8 cellular contexts compared by ENCODE assay signal in genomic region chr1:12472798-12473551, GRCh38.
DNase-seq lines count a peak whose midpoint lies in the region; ATAC-seq and TF ChIP-seq lines count a peak whose summit lies in the region.

No MANE protein-coding gene starts in this region.

- H3K36me3 ChIP-seq in OCI-LY1 (ENCODE audit: insufficient read depth, low read length) (peaks cover 5% of the 10 kb centered on the region; the same call in 1 of the 2 replicates), muscle layer of duodenum (ENCODE audit: control insufficient read depth in 1 of 2, insufficient read depth in 2 of 2, low read length in 2 of 2) (no peaks in the 10 kb centered on the region), stomach (peaks cover 0 to 4% (median 0%) of the 10 kb centered on the region in 4 donors)

- no peaks in the 10 kb centered on the region for H3K9me2 ChIP-seq in OCI-LY1 (ENCODE audit: low read depth, low read length)

- WGBS in stomach, 5 donors, result 57 to 84% (median 83%) methylated on average over 12 of the region's 12 CpGs

- H3K27me3 ChIP-seq in OCI-LY1 (ENCODE audit: insufficient read depth, low read length) (no peaks in the 10 kb centered on the region), muscle layer of duodenum (ENCODE audit: low read depth, low read length) (no peaks in the 10 kb centered on the region), stomach (no peaks in the 10 kb centered on the region)

- TF ChIP-seq CTCF in OCI-LY1 (IDR thresholded peaks at IDR 0.05; ENCODE audit: low read length) (no peak), stomach (IDR thresholded peaks at IDR 0.05) (no peak)

- H3K27ac ChIP-seq in OCI-LY1 (ENCODE audit: low read depth, low read length, poor library complexity, severe bottlenecking), result no peak overlapping the region
- H3K27ac ChIP-seq in muscle layer of duodenum (ENCODE audit: low read length), result peak overlapping the region; percentile 62
- H3K27ac ChIP-seq in stomach, result peak overlapping the region in 4 of 5 donors; percentile 80 to 85 (median 82)

- H3K9me3 Mint-ChIP-seq in activated T-helper 2 cell treated with anti-CD3 and anti-CD28 coated beads, Interferon-gamma antibody, Interleukin-2, Interleukin-4, amounts not matched to agents 10 μg/mL and 5 μg/mL and 100 μg/mL, durations not matched to agents 14 hours and 24 hours and 36 hours, result no peaks in the 10 kb centered on the region

- intact Hi-C loops in activated T-helper 2 cell treated with anti-CD3 and anti-CD28 coated beads, Interferon-gamma antibody, Interleukin-2, Interleukin-4, amounts not matched to agents 10 μg/mL and 5 μg/mL and 100 μg/mL, durations not matched to agents 14 hours and 24 hours and 36 hours (cut with micrococcal nuclease), result loop anchor here (1.0 kb wide), 4 partner anchors 24 to 146 kb away; no protein-coding TSS in a partner anchor
- intact Hi-C loops in stomach (cut with DNase I; ENCODE audit: low total_unique reads), result no loop called here

- H3K36me3 Mint-ChIP-seq in activated T-helper 2 cell treated with anti-CD3 and anti-CD28 coated beads, Interferon-gamma antibody, Interleukin-2, Interleukin-4, amounts not matched to agents 10 μg/mL and 5 μg/mL and 100 μg/mL, durations not matched to agents 14 hours and 24 hours and 36 hours (ENCODE audit: low read depth), result peaks cover 44% of the 10 kb centered on the region

- H3K4me3 ChIP-seq in OCI-LY1 (ENCODE audit: low read depth, low read length, poor library complexity, severe bottlenecking) (no peak overlapping the region), muscle layer of duodenum (ENCODE audit: low read depth in 1 of 2, low read length in 2 of 2) (no peak overlapping the region), stomach (no peak overlapping the region)

- H3K4me1 Mint-ChIP-seq in activated T-helper 2 cell treated with anti-CD3 and anti-CD28 coated beads, Interferon-gamma antibody, Interleukin-2, Interleukin-4, amounts not matched to agents 10 μg/mL and 5 μg/mL and 100 μg/mL, durations not matched to agents 14 hours and 24 hours and 36 hours (ENCODE audit: low read depth), result peaks cover 69% of the 10 kb centered on the region

- H3F3A ChIP-seq in OCI-LY1 (ENCODE audit: insufficient read depth, low read length), result no peaks in the 10 kb centered on the region

- no peak overlapping the region for H2AFZ ChIP-seq in OCI-LY1 (ENCODE audit: low read length)

- peak overlapping the region; percentile 43 for H3K4me3 Mint-ChIP-seq in activated T-helper 2 cell treated with anti-CD3 and anti-CD28 coated beads, Interferon-gamma antibody, Interleukin-2, Interleukin-4, amounts not matched to agents 10 μg/mL and 5 μg/mL and 100 μg/mL, durations not matched to agents 14 hours and 24 hours and 36 hours (ENCODE audit: low read depth)

- ATAC-seq in GM18517 (IDR thresholded peaks at IDR 0.05; ENCODE audit: unreplicated experiment), result no peak

- no peak for TF ChIP-seq POLR2A in stomach (IDR thresholded peaks at IDR 0.05)

- no peaks in the 10 kb centered on the region for H3K27me3 Mint-ChIP-seq in activated T-helper 2 cell treated with anti-CD3 and anti-CD28 coated beads, Interferon-gamma antibody, Interleukin-2, Interleukin-4, amounts not matched to agents 10 μg/mL and 5 μg/mL and 100 μg/mL, durations not matched to agents 14 hours and 24 hours and 36 hours (ENCODE audit: low read depth)

- no peaks in the 10 kb centered on the region for H3K79me2 ChIP-seq in OCI-LY1 (ENCODE audit: insufficient read depth, low read length)

- H3K4me1 ChIP-seq in OCI-LY1 (ENCODE audit: insufficient read depth, low read length, severe bottlenecking), result peaks cover 13% of the 10 kb centered on the region
- peaks cover 27 to 35% of the 10 kb centered on the region in 2 donors for H3K4me1 ChIP-seq in muscle layer of duodenum (ENCODE audit: control insufficient read depth in 1 of 2, insufficient read depth in 2 of 2, low read length in 2 of 2)
- peaks cover 32 to 76% (median 60%) of the 10 kb centered on the region in 4 donors for H3K4me1 ChIP-seq in stomach

- H3K9ac ChIP-seq in OCI-LY1 (ENCODE audit: low read length), result no peak overlapping the region

- H3K9me3 ChIP-seq in OCI-LY1 (ENCODE audit: low read length) (0 out of 2 replicates have a peak, but pooled peaks cover 5% of the 10 kb centered on the region), muscle layer of duodenum (ENCODE audit: control insufficient read depth in 1 of 2, low read length in 2 of 2) (no peaks in the 10 kb centered on the region), stomach (no peaks in the 10 kb centered on the region)

- no peaks in the 10 kb centered on the region for H4K20me1 ChIP-seq in OCI-LY1 (ENCODE audit: insufficient read depth, low read length)

- peak overlapping the region; percentile 13; the same call in 1 of the 2 replicates for H3K4me2 ChIP-seq in OCI-LY1 (ENCODE audit: low read length)

- H3K27ac Mint-ChIP-seq in activated T-helper 2 cell treated with anti-CD3 and anti-CD28 coated beads, Interferon-gamma antibody, Interleukin-2, Interleukin-4, amounts not matched to agents 10 μg/mL and 5 μg/mL and 100 μg/mL, durations not matched to agents 14 hours and 24 hours and 36 hours, result peak overlapping the region; percentile 95

- peak; percentile 60 for DNase-seq in activated T-helper 2 cell treated with anti-CD3 and anti-CD28 coated beads, Interferon-gamma antibody, Interleukin-2, Interleukin-4, amounts not matched to agents 10 μg/mL and 5 μg/mL and 100 μg/mL, durations not matched to agents 14 hours and 24 hours and 36 hours (ENCODE audit: low spot score)
- no peak for DNase-seq in stomach
- no peak for DNase-seq in NCI-H748 treated with DMSO at 0.1 percent for 48 hours (lab: John Stamatoyannopoulos, UW)
- DNase-seq in NCI-H82 treated with DMSO at 0.1 percent for 48 hours (lab: John Stamatoyannopoulos, UW; ENCODE audit: unreplicated experiment), result no peak
- no peak for DNase-seq in NOMO-1 (lab: John Stamatoyannopoulos, UW; ENCODE audit: unreplicated experiment in 2 of 2)

- no peak for TF ChIP-seq EP300 in stomach (IDR thresholded peaks at IDR 0.05)
